Comparison of ENCODE assay signal across 25 cellular contexts in the genomic region with DNA sequence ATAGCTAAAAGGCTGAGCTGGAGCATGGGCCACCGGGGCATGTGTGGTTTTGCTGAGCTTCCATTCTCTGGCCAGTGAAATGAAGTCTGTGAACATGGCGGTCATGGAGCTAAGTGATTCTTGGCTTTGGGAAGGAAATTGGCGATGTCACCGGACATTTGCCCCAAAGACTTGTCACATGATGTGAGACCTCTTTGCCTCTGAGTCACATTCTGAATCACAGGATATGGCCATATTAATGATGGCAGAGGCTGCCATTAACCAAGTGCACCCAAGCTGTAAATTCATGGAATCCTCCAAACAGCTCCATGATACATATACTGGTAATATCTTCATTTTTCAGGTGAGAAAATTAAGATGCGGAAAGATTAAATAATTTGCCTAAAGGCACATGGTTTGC. TPM values are rescaled to one million over a fixed set of nuclear protein-coding genes. Genes with fewer than 3 reads are reported as not detected.
DNase-seq lines count a peak whose midpoint lies in the region; ATAC-seq and TF ChIP-seq lines count a peak whose summit lies in the region.
"Had no signal": no experiment of that assay in that cellular context is flagged by ENCODE, and none has a peak within 500 bp of the region (broad histone marks: within the 10 kb centered on the region; RNA-seq: fewer than 3 reads in every experiment).

No MANE protein-coding gene starts in this region.

- H3K9me3 ChIP-seq in parathyroid adenoma (ENCODE audit: control insufficient read depth, low read length): no peaks in the 10 kb centered on the region
- H3K9me3 ChIP-seq: BLaER1, Caco-2, heart left ventricle, sigmoid colon, suprapubic skin had no signal

- no peak overlapping the region for H3K4me3 ChIP-seq in parathyroid adenoma (ENCODE audit: low read depth, low read length)
- H3K4me3 ChIP-seq: BLaER1, heart left ventricle, sigmoid colon, suprapubic skin had no signal

- CTCF ChIA-PET in activated naive CD4-positive, alpha-beta T cell treated with anti-CD3 and anti-CD28 coated beads for 36 hours (lab: Charles Lee): interaction anchor here (0.7 to 4.4 kb wide), 7 partner anchors 21 to 199 kb away, joined by 3 to 23 read pairs (median 4); no protein-coding TSS in a partner anchor

- no peaks in the 10 kb centered on the region for H3K36me3 Mint-ChIP-seq in activated T-cell treated with anti-CD3 and anti-CD28 coated beads, Interleukin-2, amount 50 U/mL, for 24 hours (ENCODE audit: low read depth)
- peaks cover 3% of the 10 kb centered on the region for H3K36me3 Mint-ChIP-seq in activated T-helper 2 cell treated with anti-CD3 and anti-CD28 coated beads, Interferon-gamma antibody, Interleukin-2, Interleukin-4, amounts not matched to agents 10 μg/mL and 5 μg/mL and 100 μg/mL, durations not matched to agents 14 hours and 24 hours and 36 hours (ENCODE audit: low read depth)
- no peaks in the 10 kb centered on the region for H3K36me3 Mint-ChIP-seq in activated naive CD4-positive, alpha-beta T cell treated with anti-CD3 and anti-CD28 coated beads for 36 hours (ENCODE audit: low read depth)
- no peaks in the 10 kb centered on the region for H3K36me3 Mint-ChIP-seq in nephron progenitor cell (ENCODE audit: low read depth)
- H3K36me3 Mint-ChIP-seq: mesothelial cell of epicardium had no signal

- intact Hi-C loops in activated T-helper 2 cell treated with anti-CD3 and anti-CD28 coated beads, Interferon-gamma antibody, Interleukin-2, Interleukin-4, amounts not matched to agents 10 μg/mL and 5 μg/mL and 100 μg/mL, durations not matched to agents 14 hours and 24 hours and 36 hours (cut with micrococcal nuclease): loop anchor here (10.0 kb wide), 1 partner anchor 370 kb away; a partner anchor contains a TSS
- intact Hi-C loops in activated naive CD4-positive, alpha-beta T cell treated with anti-CD3 and anti-CD28 coated beads for 36 hours (cut with micrococcal nuclease): no loop called here

- no peak for TF ChIP-seq CTCF in parathyroid adenoma (IDR thresholded peaks at IDR 0.05)
- TF ChIP-seq CTCF in nephron progenitor cell (IDR thresholded peaks at IDR 0.05): no peak

- no peak overlapping the region for H3K4me3 Mint-ChIP-seq in activated T-cell treated with anti-CD3 and anti-CD28 coated beads, Interleukin-2, amount 50 U/mL, for 24 hours
- H3K4me3 Mint-ChIP-seq in activated T-helper 2 cell treated with anti-CD3 and anti-CD28 coated beads, Interferon-gamma antibody, Interleukin-2, Interleukin-4, amounts not matched to agents 10 μg/mL and 5 μg/mL and 100 μg/mL, durations not matched to agents 14 hours and 24 hours and 36 hours (ENCODE audit: low read depth): no peak overlapping the region
- H3K4me3 Mint-ChIP-seq in activated naive CD4-positive, alpha-beta T cell treated with anti-CD3 and anti-CD28 coated beads for 36 hours: no peak overlapping the region
- no peak overlapping the region for H3K4me3 Mint-ChIP-seq in nephron progenitor cell
- H3K4me3 Mint-ChIP-seq: mesothelial cell of epicardium, nephron had no signal

- H3K79me2 ChIP-seq in parathyroid adenoma: no peaks in the 10 kb centered on the region

- H3K27me3 ChIP-seq in parathyroid adenoma (ENCODE audit: control insufficient read depth, insufficient read depth, low read length): no peaks in the 10 kb centered on the region
- H3K27me3 ChIP-seq: BLaER1, heart left ventricle, sigmoid colon, suprapubic skin had no signal

- peak overlapping the region; percentile 48 for H3K4me2 ChIP-seq in parathyroid adenoma (ENCODE audit: low read length)
- H3K4me2 ChIP-seq: BLaER1 had no signal

- no peaks in the 10 kb centered on the region for H3K36me3 ChIP-seq in parathyroid adenoma (ENCODE audit: control insufficient read depth, insufficient read depth, low read length)
- H3K36me3 ChIP-seq: BLaER1, heart left ventricle, sigmoid colon, suprapubic skin had no signal

- no peak for ATAC-seq in HG03457 (IDR thresholded peaks at IDR 0.05; ENCODE audit: unreplicated experiment)
- ATAC-seq: heart left ventricle, left lobe of liver had no signal

- no peak overlapping the region for H2AFZ ChIP-seq in parathyroid adenoma

- peak overlapping the region; percentile 8 for H3K27ac Mint-ChIP-seq in activated T-cell treated with anti-CD3 and anti-CD28 coated beads, Interleukin-2, amount 50 U/mL, for 24 hours
- H3K27ac Mint-ChIP-seq in activated T-helper 2 cell treated with anti-CD3 and anti-CD28 coated beads, Interferon-gamma antibody, Interleukin-2, Interleukin-4, amounts not matched to agents 10 μg/mL and 5 μg/mL and 100 μg/mL, durations not matched to agents 14 hours and 24 hours and 36 hours: peak overlapping the region; percentile 96
- no peak overlapping the region for H3K27ac Mint-ChIP-seq in activated naive CD4-positive, alpha-beta T cell treated with anti-CD3 and anti-CD28 coated beads for 36 hours
- H3K27ac Mint-ChIP-seq in nephron progenitor cell: no peak overlapping the region
- H3K27ac Mint-ChIP-seq: mesothelial cell of epicardium, nephron had no signal

- peaks cover 72% of the 10 kb centered on the region for H3K4me1 Mint-ChIP-seq in activated T-cell treated with anti-CD3 and anti-CD28 coated beads, Interleukin-2, amount 50 U/mL, for 24 hours (ENCODE audit: low read depth)
- H3K4me1 Mint-ChIP-seq in activated T-helper 2 cell treated with anti-CD3 and anti-CD28 coated beads, Interferon-gamma antibody, Interleukin-2, Interleukin-4, amounts not matched to agents 10 μg/mL and 5 μg/mL and 100 μg/mL, durations not matched to agents 14 hours and 24 hours and 36 hours (ENCODE audit: low read depth): peaks cover 77% of the 10 kb centered on the region
- peaks cover 30% of the 10 kb centered on the region for H3K4me1 Mint-ChIP-seq in activated naive CD4-positive, alpha-beta T cell treated with anti-CD3 and anti-CD28 coated beads for 36 hours (ENCODE audit: low read depth)
- H3K4me1 Mint-ChIP-seq in nephron progenitor cell: peaks cover 46% of the 10 kb centered on the region

- H3K27me3 Mint-ChIP-seq in activated T-cell treated with anti-CD3 and anti-CD28 coated beads, Interleukin-2, amount 50 U/mL, for 24 hours: no peaks in the 10 kb centered on the region
- no peaks in the 10 kb centered on the region for H3K27me3 Mint-ChIP-seq in activated T-helper 2 cell treated with anti-CD3 and anti-CD28 coated beads, Interferon-gamma antibody, Interleukin-2, Interleukin-4, amounts not matched to agents 10 μg/mL and 5 μg/mL and 100 μg/mL, durations not matched to agents 14 hours and 24 hours and 36 hours (ENCODE audit: low read depth)
- no peaks in the 10 kb centered on the region for H3K27me3 Mint-ChIP-seq in activated naive CD4-positive, alpha-beta T cell treated with anti-CD3 and anti-CD28 coated beads for 36 hours (ENCODE audit: low read depth)
- peaks cover 6% of the 10 kb centered on the region for H3K27me3 Mint-ChIP-seq in nephron progenitor cell (ENCODE audit: low read depth, poor library complexity)

- no peak for DNase-seq in activated T-cell treated with anti-CD3 and anti-CD28 coated beads, Interleukin-2, amount 50 U/mL, for 24 hours
- DNase-seq in activated T-cell treated with anti-CD3 and anti-CD28 coated beads, Interleukin-2, amount 50 U/mL, for 1 hour: no peak
- DNase-seq in HT1080 (ENCODE audit: low read depth): peak; percentile 42
- DNase-seq in activated T-helper 2 cell treated with anti-CD3 and anti-CD28 coated beads, Interferon-gamma antibody, Interleukin-2, Interleukin-4, amounts not matched to agents 10 μg/mL and 5 μg/mL and 100 μg/mL, durations not matched to agents 14 hours and 24 hours and 36 hours (ENCODE audit: low spot score): no peak
- no peak for DNase-seq in activated naive CD4-positive, alpha-beta T cell treated with anti-CD3 and anti-CD28 coated beads for 36 hours
- no peak for DNase-seq in nephron progenitor cell
- DNase-seq: ACHN, amygdala, Caco-2, cortex of kidney, EL, HCEC 1CT, heart left ventricle, KG1, NCI-H1694, posterior cingulate gyrus, sigmoid colon, SW 1271 had no signal

- H3K9me3 Mint-ChIP-seq in activated T-cell treated with anti-CD3 and anti-CD28 coated beads, Interleukin-2, amount 50 U/mL, for 24 hours: peaks cover 6% of the 10 kb centered on the region
- peaks cover 3% of the 10 kb centered on the region for H3K9me3 Mint-ChIP-seq in activated T-helper 2 cell treated with anti-CD3 and anti-CD28 coated beads, Interferon-gamma antibody, Interleukin-2, Interleukin-4, amounts not matched to agents 10 μg/mL and 5 μg/mL and 100 μg/mL, durations not matched to agents 14 hours and 24 hours and 36 hours
- peaks cover 3% of the 10 kb centered on the region for H3K9me3 Mint-ChIP-seq in activated naive CD4-positive, alpha-beta T cell treated with anti-CD3 and anti-CD28 coated beads for 36 hours
- no peaks in the 10 kb centered on the region for H3K9me3 Mint-ChIP-seq in nephron progenitor cell
- H3K9me3 Mint-ChIP-seq: mesothelial cell of epicardium, nephron had no signal

- H3K9ac ChIP-seq in parathyroid adenoma: no peak overlapping the region
- H3K9ac ChIP-seq: BLaER1 had no signal

- H3K27ac ChIP-seq in parathyroid adenoma: peak overlapping the region; percentile 78
- H3K27ac ChIP-seq: BLaER1, heart left ventricle, sigmoid colon, suprapubic skin had no signal

- peaks cover 34% of the 10 kb centered on the region for H3K4me1 ChIP-seq in parathyroid adenoma
- H3K4me1 ChIP-seq: Caco-2, sigmoid colon, suprapubic skin had no signal

RNA-seq across cellular contexts. Expression of a gene that starts 27.4 kb away (rescaled TPM):
- not detected in 2 replicates for total RNA-seq in HT1080 (2014; rRNA removed; shearing (Covaris generic))
- polyA plus RNA-seq in HT1080 (2015; cell fraction: cytosol; rRNA removed): not detected in 2 replicates
- polyA plus RNA-seq in HT1080 (2015; cell fraction: nucleus; rRNA removed): not detected in 2 replicates
- 152 and 154 TPM in 2 replicates for total RNA-seq in activated T-helper 2 cell treated with anti-CD3 and anti-CD28 coated beads, Interferon-gamma antibody, Interleukin-2, Interleukin-4, amounts not matched to agents 10 μg/mL and 5 μg/mL and 100 μg/mL, durations not matched to agents 14 hours and 24 hours and 36 hours
- 100 to 1,000 TPM; 178 to 179 TPM for total RNA-seq in activated naive CD4-positive, alpha-beta T cell treated with anti-CD3 and anti-CD28 coated beads for 36 hours

Comparison
In these comparisons a context has a peak if more than half of its experiments do, and no peak if none do; other contexts are left out.
1. H3K27ac Mint-ChIP-seq: peak in activated T-cell treated with anti-CD3 and anti-CD28 coated beads, Interleukin-2, amount 50 U/mL, for 24 hours (single experiment) and activated T-helper 2 cell treated with anti-CD3 and anti-CD28 coated beads, Interferon-gamma antibody, Interleukin-2, Interleukin-4, amounts not matched to agents 10 μg/mL and 5 μg/mL and 100 μg/mL, durations not matched to agents 14 hours and 24 hours and 36 hours (single experiment); none in activated naive CD4-positive, alpha-beta T cell treated with anti-CD3 and anti-CD28 coated beads for 36 hours (single experiment) and nephron progenitor cell (single experiment).
2. RNA of a gene that starts 27.4 kb away (total RNA-seq): 178 to 179 TPM in activated naive CD4-positive, alpha-beta T cell treated with anti-CD3 and anti-CD28 coated beads for 36 hours and 152 to 154 TPM in activated T-helper 2 cell treated with anti-CD3 and anti-CD28 coated beads, Interferon-gamma antibody, Interleukin-2, Interleukin-4, amounts not matched to agents 10 μg/mL and 5 μg/mL and 100 μg/mL, durations not matched to agents 14 hours and 24 hours and 36 hours; not detected in HT1080; every median in the first group is over 100 times any median in the second.